ENCODE assay signal across 14 cellular contexts in the genomic region with DNA sequence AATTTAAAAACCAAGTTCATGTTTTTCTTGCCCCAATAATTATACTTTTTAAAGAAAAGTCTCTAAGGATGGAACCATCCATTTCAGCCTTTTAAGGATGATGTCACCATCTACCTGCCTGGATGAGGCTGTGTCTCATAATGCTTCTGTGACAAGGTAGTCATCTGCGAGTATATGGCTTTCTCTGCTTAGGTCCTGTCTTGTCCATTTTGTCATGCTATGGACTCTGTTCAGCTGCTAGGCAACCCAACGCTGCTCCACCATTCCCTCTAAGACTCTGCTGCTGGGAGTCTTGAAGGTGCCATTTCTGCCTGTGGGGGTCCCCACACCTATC.
DNase-seq lines count a peak whose midpoint lies in the region; ATAC-seq lines count a peak whose summit lies in the region.
"Had no signal": no experiment of that assay in that cellular context is flagged by ENCODE, and none has a peak within 500 bp of the region (broad histone marks: within the 10 kb centered on the region; RNA-seq: fewer than 3 reads in every experiment).

No MANE protein-coding gene starts in this region.

- DNase-seq in T-helper 17 cell = no peak
- DNase-seq in activated gamma-delta T cell treated with Interleukin-2 at 50 U/mL for 16 hours = no peak
- no peak for DNase-seq in DMS153 (lab: John Stamatoyannopoulos, UW)
- no peak for DNase-seq in left colon
- DNase-seq: HCEC 1CT, heart right ventricle, Karpas-422, lower lobe of right lung, NCI-H2107 had no signal

- peaks cover 4% of the 10 kb centered on the region for H3K36me3 Mint-ChIP-seq in T-helper 17 cell (ENCODE audit: low read depth)

- H3K4me3 Mint-ChIP-seq in T-helper 17 cell = no peak overlapping the region
- H3K4me3 Mint-ChIP-seq: T-helper 2 cell treated with Interferon-gamma antibody and Interleukin-4, amounts not matched to agents 5 μg/mL and 100 μg/mL, for 36 hours had no signal

- peak overlapping the region; percentile 76 for H3K27ac Mint-ChIP-seq in T-helper 17 cell
- H3K27ac Mint-ChIP-seq: T-helper 2 cell treated with Interferon-gamma antibody and Interleukin-4, amounts not matched to agents 5 μg/mL and 100 μg/mL, for 36 hours had no signal

- H3K9me3 ChIP-seq in T-helper 17 cell (ENCODE audit: control insufficient read depth, low read length, poor library complexity, severe bottlenecking) = peaks cover 3% of the 10 kb centered on the region

- no peaks in the 10 kb centered on the region for H3K27me3 Mint-ChIP-seq in T-helper 17 cell

- peaks cover 18% of the 10 kb centered on the region for H3K4me1 Mint-ChIP-seq in T-helper 17 cell

- intact Hi-C loops in left colon (cut with DNase I, micrococcal nuclease) = no loop called here

- ATAC-seq in GM18867 (IDR thresholded peaks at IDR 0.05; ENCODE audit: unreplicated experiment) = peak; percentile 64
- ATAC-seq in GM21423 (IDR thresholded peaks at IDR 0.05; ENCODE audit: unreplicated experiment) = peak; percentile 32
- peak; percentile 32 for ATAC-seq in HG02981 (IDR thresholded peaks at IDR 0.05; ENCODE audit: unreplicated experiment)
- no peak for ATAC-seq in T-helper 17 cell
- no peak for ATAC-seq in GM18517 (IDR thresholded peaks at IDR 0.05; ENCODE audit: unreplicated experiment)
- no peak for ATAC-seq in left colon
- ATAC-seq: heart right ventricle, lower lobe of right lung had no signal

Comparison
In these comparisons a context has a peak if more than half of its experiments do, and no peak if none do; other contexts are left out.
1. ATAC-seq: peak in GM18867 (single experiment), GM21423 (single experiment) and HG02981 (single experiment); none in T-helper 17 cell (single experiment), GM18517 (single experiment) and left colon (single experiment).